In genomic region chr12:121061831-121062230, GRCh38 we compare ENCODE assay signal across 9 cellular contexts. TPM values are rescaled to one million over a fixed set of nuclear protein-coding genes. Genes with fewer than 3 reads are reported as not detected.
A peak's percentile ranks its signal among the peaks of the same experiment; 100 is the strongest.
DNase-seq lines count a peak whose midpoint lies in the region; ATAC-seq and TF ChIP-seq lines count a peak whose summit lies in the region.
"Had no signal": no experiment of that assay in that cellular context is flagged by ENCODE, and none has a peak within 500 bp of the region (broad histone marks: within the 10 kb centered on the region; RNA-seq: fewer than 3 reads in every experiment).

No MANE protein-coding gene starts in this region.

- 0 out of 3 replicates have a peak, but pooled peaks have one; percentile 9 for TF ChIP-seq CTCF in GM12872 (IDR thresholded peaks at IDR 0.05; ENCODE audit: insufficient read depth, low read depth, low read length)
- TF ChIP-seq CTCF in cardiac fibroblast (IDR thresholded peaks at IDR 0.05; ENCODE audit: low read depth, low read length), result peak; percentile 15
- peak; percentile 24 to 33 (median 25) for TF ChIP-seq CTCF in nephron (IDR thresholded peaks at IDR 0.05; ENCODE audit: unreplicated experiment in 3 of 3)

- H3K36me3 Mint-ChIP-seq in nephron (ENCODE audit: low read depth), result no peaks in the 10 kb centered on the region
- no peaks in the 10 kb centered on the region for H3K36me3 Mint-ChIP-seq in activated T-helper 2 cell treated with anti-CD3 and anti-CD28 coated beads, Interferon-gamma antibody, Interleukin-2, Interleukin-4, amounts not matched to agents 10 μg/mL and 5 μg/mL and 100 μg/mL, durations not matched to agents 14 hours and 24 hours and 36 hours (ENCODE audit: low read depth)
- H3K36me3 Mint-ChIP-seq: natural killer cell treated with Interleukin-12 subunit alpha and Interleukin-12 subunit beta and Interleukin-15 and Interleukin-18, amount 100 ng/mL, for 72 hours had no signal

- H3K9me3 Mint-ChIP-seq in nephron, result no peaks in the 10 kb centered on the region
- no peaks in the 10 kb centered on the region for H3K9me3 Mint-ChIP-seq in activated T-helper 2 cell treated with anti-CD3 and anti-CD28 coated beads, Interferon-gamma antibody, Interleukin-2, Interleukin-4, amounts not matched to agents 10 μg/mL and 5 μg/mL and 100 μg/mL, durations not matched to agents 14 hours and 24 hours and 36 hours
- H3K9me3 Mint-ChIP-seq: natural killer cell treated with Interleukin-12 subunit alpha and Interleukin-12 subunit beta and Interleukin-15 and Interleukin-18, amount 100 ng/mL, for 72 hours had no signal

- H3K4me1 Mint-ChIP-seq in nephron, result no peaks in the 10 kb centered on the region
- H3K4me1 Mint-ChIP-seq in activated T-helper 2 cell treated with anti-CD3 and anti-CD28 coated beads, Interferon-gamma antibody, Interleukin-2, Interleukin-4, amounts not matched to agents 10 μg/mL and 5 μg/mL and 100 μg/mL, durations not matched to agents 14 hours and 24 hours and 36 hours (ENCODE audit: low read depth), result peaks cover 17% of the 10 kb centered on the region

- no peak overlapping the region for H3K4me3 Mint-ChIP-seq in nephron
- no peak overlapping the region for H3K4me3 Mint-ChIP-seq in activated T-helper 2 cell treated with anti-CD3 and anti-CD28 coated beads, Interferon-gamma antibody, Interleukin-2, Interleukin-4, amounts not matched to agents 10 μg/mL and 5 μg/mL and 100 μg/mL, durations not matched to agents 14 hours and 24 hours and 36 hours (ENCODE audit: low read depth)
- H3K4me3 Mint-ChIP-seq: natural killer cell treated with Interleukin-12 subunit alpha and Interleukin-12 subunit beta and Interleukin-15 and Interleukin-18, amount 100 ng/mL, for 72 hours had no signal

- peak; percentile 16 for DNase-seq in NCI-H1694 treated with DMSO at 0.1 percent for 48 hours (lab: John Stamatoyannopoulos, UW)
- peak; percentile 25 to 39 for DNase-seq in cardiac fibroblast (ENCODE audit: low read depth in 2 of 2)
- no peak for DNase-seq in activated T-helper 2 cell treated with anti-CD3 and anti-CD28 coated beads, Interferon-gamma antibody, Interleukin-2, Interleukin-4, amounts not matched to agents 10 μg/mL and 5 μg/mL and 100 μg/mL, durations not matched to agents 14 hours and 24 hours and 36 hours (ENCODE audit: low spot score)
- DNase-seq in activated CD8-positive, alpha-beta memory T cell treated with anti-CD3 and anti-CD28 coated beads, Interleukin-2, amount 50 U/mL, for 4 hours, result no peak
- DNase-seq in NCI-H2081 treated with DMSO at 0.1 percent for 48 hours (lab: John Stamatoyannopoulos, UW), result no peak

- H3K27ac Mint-ChIP-seq in nephron, result no peak overlapping the region
- no peak overlapping the region for H3K27ac Mint-ChIP-seq in activated T-helper 2 cell treated with anti-CD3 and anti-CD28 coated beads, Interferon-gamma antibody, Interleukin-2, Interleukin-4, amounts not matched to agents 10 μg/mL and 5 μg/mL and 100 μg/mL, durations not matched to agents 14 hours and 24 hours and 36 hours

- no peak for ATAC-seq in HG03159 (IDR thresholded peaks at IDR 0.05; ENCODE audit: unreplicated experiment)
- ATAC-seq: natural killer cell treated with Interleukin-12 subunit alpha and Interleukin-12 subunit beta and Interleukin-15 and Interleukin-18, amount 100 ng/mL, for 72 hours had no signal

- no peaks in the 10 kb centered on the region for H3K27me3 Mint-ChIP-seq in nephron (ENCODE audit: low read depth)
- peaks cover 4% of the 10 kb centered on the region for H3K27me3 Mint-ChIP-seq in activated T-helper 2 cell treated with anti-CD3 and anti-CD28 coated beads, Interferon-gamma antibody, Interleukin-2, Interleukin-4, amounts not matched to agents 10 μg/mL and 5 μg/mL and 100 μg/mL, durations not matched to agents 14 hours and 24 hours and 36 hours (ENCODE audit: low read depth)
- H3K27me3 Mint-ChIP-seq: natural killer cell treated with Interleukin-12 subunit alpha and Interleukin-12 subunit beta and Interleukin-15 and Interleukin-18, amount 100 ng/mL, for 72 hours had no signal

- intact Hi-C loops in activated T-helper 2 cell treated with anti-CD3 and anti-CD28 coated beads, Interferon-gamma antibody, Interleukin-2, Interleukin-4, amounts not matched to agents 10 μg/mL and 5 μg/mL and 100 μg/mL, durations not matched to agents 14 hours and 24 hours and 36 hours (cut with micrococcal nuclease), result loop anchor here (10.0 kb wide), 1 partner anchor 163 kb away; no protein-coding TSS in a partner anchor

- H3K4me3 ChIP-seq in cardiac fibroblast (replicated peaks in 1 of 2; ENCODE audit: low read depth in 2 of 2, low read length in 2 of 2), result no peak overlapping the region

RNA-seq across cellular contexts. Expression of gene OASL, which starts 22.8 kb away (rescaled TPM):
- 1.9 and 2.3 TPM in 2 replicates for total RNA-seq in activated T-helper 2 cell treated with anti-CD3 and anti-CD28 coated beads, Interferon-gamma antibody, Interleukin-2, Interleukin-4, amounts not matched to agents 10 μg/mL and 5 μg/mL and 100 μg/mL, durations not matched to agents 14 hours and 24 hours and 36 hours

RNA-seq across cellular contexts. Expression of gene C12orf43, which starts 45.5 kb away (rescaled TPM):
- total RNA-seq in activated T-helper 2 cell treated with anti-CD3 and anti-CD28 coated beads, Interferon-gamma antibody, Interleukin-2, Interleukin-4, amounts not matched to agents 10 μg/mL and 5 μg/mL and 100 μg/mL, durations not matched to agents 14 hours and 24 hours and 36 hours, result 26.3 and 30.3 TPM in 2 replicates

Comparison
In these comparisons a context has a peak if more than half of its experiments do, and no peak if none do; other contexts are left out.
1. DNase-seq: peak in NCI-H1694 treated with DMSO at 0.1 percent for 48 hours (single experiment) and cardiac fibroblast (2 of 2); none in activated T-helper 2 cell treated with anti-CD3 and anti-CD28 coated beads, Interferon-gamma antibody, Interleukin-2, Interleukin-4, amounts not matched to agents 10 μg/mL and 5 μg/mL and 100 μg/mL, durations not matched to agents 14 hours and 24 hours and 36 hours (single experiment), activated CD8-positive, alpha-beta memory T cell treated with anti-CD3 and anti-CD28 coated beads, Interleukin-2, amount 50 U/mL, for 4 hours (single experiment) and NCI-H2081 treated with DMSO at 0.1 percent for 48 hours (single experiment).
2. Peak in every context shown above with its lines, with median percentiles within 50 percentile points of each other: CTCF ChIP-seq.